18 cellular contexts compared by ENCODE assay signal in the genomic region with DNA sequence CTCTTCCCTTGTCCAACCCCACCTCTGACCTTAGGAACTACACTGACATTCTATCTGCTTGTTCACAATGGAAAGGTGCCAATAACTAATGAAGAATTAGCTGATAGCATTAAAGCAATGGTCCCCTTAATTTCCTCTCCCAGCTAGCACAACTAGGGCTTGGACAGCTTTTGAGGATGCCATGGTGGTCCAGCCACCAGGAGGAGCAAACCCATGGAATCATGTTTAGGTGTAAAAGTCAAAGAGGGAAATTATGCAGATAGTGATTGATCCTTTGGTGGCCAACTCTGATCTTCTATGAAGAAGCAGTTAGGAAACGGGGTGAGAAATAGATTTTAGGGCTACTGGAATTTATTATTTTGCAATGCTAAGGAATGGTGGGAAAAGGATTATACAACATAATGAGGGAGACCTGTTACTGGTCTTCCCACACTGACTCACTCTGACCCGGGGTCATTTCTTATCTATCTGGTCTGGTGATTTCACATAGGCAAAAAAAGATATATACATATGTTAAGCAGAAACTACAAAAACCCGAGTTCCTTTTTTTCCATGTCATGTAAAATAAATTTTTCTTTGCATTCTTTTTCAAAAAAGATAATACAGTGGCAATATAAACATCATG. TPM values are rescaled to one million over a fixed set of nuclear protein-coding genes. Genes with fewer than 3 reads are reported as not detected.
DNase-seq lines count a peak whose midpoint lies in the region; FAIRE-seq and TF ChIP-seq lines count a peak whose summit lies in the region.
"Had no signal": no experiment of that assay in that cellular context is flagged by ENCODE, and none has a peak within 500 bp of the region (broad histone marks: within the 10 kb centered on the region; RNA-seq: fewer than 3 reads in every experiment).

No MANE protein-coding gene starts in this region.

- WGBS in mesendoderm (ENCODE audit: extremely low coverage, insufficient coverage, low lambda C conversion rate), result no CpG with 5 or more reads among the region's 3 CpGs

- TF ChIP-seq CTCF in GM12872 (IDR thresholded peaks at IDR 0.05; ENCODE audit: insufficient read depth, low read depth, low read length), result peak; percentile 16; the same call in 1 of the 3 replicates
- peak; percentile 33 for TF ChIP-seq CTCF in astrocyte of the spinal cord (IDR thresholded peaks at IDR 0.05; ENCODE audit: low read depth, low read length)
- TF ChIP-seq CTCF in D721Med (IDR thresholded peaks at IDR 0.05; ENCODE audit: insufficient read depth, missing control alignments), result no peak

- no peak overlapping the region for H3K4me3 ChIP-seq in astrocyte of the spinal cord (ENCODE audit: low read depth, low read length)
- no peak overlapping the region for H3K4me3 ChIP-seq in mesendoderm (ENCODE audit: low read length)
- H3K4me3 ChIP-seq: lung, prostate gland had no signal

- H3K79me1 ChIP-seq in mesendoderm (ENCODE audit: low read length), result no peaks in the 10 kb centered on the region

- no peaks in the 10 kb centered on the region for H3K36me3 ChIP-seq in mesendoderm (ENCODE audit: control insufficient read depth, insufficient read depth, low read length)
- H3K36me3 ChIP-seq: prostate gland had no signal

- H4K8ac ChIP-seq in mesendoderm (ENCODE audit: low read depth, low read length), result no peak overlapping the region

- H3K27ac ChIP-seq in mesendoderm (ENCODE audit: low read depth, low read length), result no peak overlapping the region
- H3K27ac ChIP-seq: prostate gland had no signal

- no peak overlapping the region for H3K4me2 ChIP-seq in mesendoderm (ENCODE audit: low read length)

- H2BK15ac ChIP-seq in mesendoderm (replicated peaks; ENCODE audit: low read depth), result no peak overlapping the region

- no peak overlapping the region for H3K56ac ChIP-seq in mesendoderm (ENCODE audit: low read length)

- 0 out of 2 replicates have a peak, but pooled peaks have one; percentile 2 for TF ChIP-seq RAD21 in Ishikawa (IDR thresholded peaks at IDR 0.05; ENCODE audit: low read depth)

- no peak for TF ChIP-seq EP300 in Ishikawa (IDR thresholded peaks at IDR 0.05; ENCODE audit: borderline replicate concordance)

- DNase-seq in astrocyte of the spinal cord (ENCODE audit: low read depth, low spot score) (no peak), mesendoderm (peak; percentile 41), D721Med (ENCODE audit: insufficient read length, low spot score) (no peak), NCI-H1105 treated with DMSO at 0.1 percent for 48 hours (lab: John Stamatoyannopoulos, UW) (no peak), hypothalamus (lab: John Stamatoyannopoulos, UW) (no peak), SW480 (ENCODE audit: low spot score) (no peak)
- DNase-seq: activated CD8-positive, alpha-beta T cell treated with anti-CD3 and anti-CD28 coated beads for 36 hours; activated T-cell treated with anti-CD3 and anti-CD28 coated beads, Interleukin-2, amount 50 U/mL, for 72 hours; C1 segment of cervical spinal cord; DMS79 treated with DMSO at 0.1 percent for 48 hours; natural killer cell; NCI-H187 treated with DMSO at 0.1 percent for 48 hours; NCI-H524; stimulated activated naive CD4-positive, alpha-beta T cell had no signal

- H2AK5ac ChIP-seq in mesendoderm (ENCODE audit: low read length), result no peak overlapping the region

- H3K4me1 ChIP-seq in mesendoderm (ENCODE audit: control insufficient read depth, low read depth, low read length), result peaks cover 4% of the 10 kb centered on the region
- H3K4me1 ChIP-seq: prostate gland had no signal

- no peaks in the 10 kb centered on the region for H3K79me2 ChIP-seq in mesendoderm (ENCODE audit: control insufficient read depth, insufficient read depth, low read length)

- H3K4ac ChIP-seq in mesendoderm (ENCODE audit: low read depth, low read length), result no peak overlapping the region

- no peak overlapping the region for H2BK5ac ChIP-seq in mesendoderm (ENCODE audit: low read length)

- H3K23ac ChIP-seq in mesendoderm (ENCODE audit: low read length), result no peak overlapping the region

- in situ Hi-C loops in astrocyte of the spinal cord (cut with HindIII; ENCODE audit: low sequenced_read_pairs), result no loop called here

- no peak for FAIRE-seq in D721Med (lab: Jason Lieb, UNC)

- no peak overlapping the region for H3K18ac ChIP-seq in mesendoderm (ENCODE audit: low read length)

- no peak overlapping the region for H4K5ac ChIP-seq in mesendoderm (ENCODE audit: low read length)

- H3K9ac ChIP-seq in mesendoderm (ENCODE audit: low read length), result no peak overlapping the region

- no peaks in the 10 kb centered on the region for H3K27me3 ChIP-seq in mesendoderm (ENCODE audit: insufficient read depth, low read length, poor library complexity)

- no peak overlapping the region for H2BK120ac ChIP-seq in mesendoderm (ENCODE audit: low read depth, low read length)

TF ChIP-seq in Ishikawa, 13 proteins besides CTCF, POLR2A, EP300 and RAD21:
- no peak for TF ChIP-seq TEAD4 (IDR thresholded peaks at IDR 0.05)

RNA-seq across cellular contexts. Expression of gene FBXW7, which starts 45.8 kb away (rescaled TPM):
- polyA plus RNA-seq in mesendoderm (2013, experiment 1 of 2), result 17.1 TPM
- polyA plus RNA-seq in mesendoderm (2013, experiment 2 of 2), result 16.0 TPM
